In the genomic region with DNA sequence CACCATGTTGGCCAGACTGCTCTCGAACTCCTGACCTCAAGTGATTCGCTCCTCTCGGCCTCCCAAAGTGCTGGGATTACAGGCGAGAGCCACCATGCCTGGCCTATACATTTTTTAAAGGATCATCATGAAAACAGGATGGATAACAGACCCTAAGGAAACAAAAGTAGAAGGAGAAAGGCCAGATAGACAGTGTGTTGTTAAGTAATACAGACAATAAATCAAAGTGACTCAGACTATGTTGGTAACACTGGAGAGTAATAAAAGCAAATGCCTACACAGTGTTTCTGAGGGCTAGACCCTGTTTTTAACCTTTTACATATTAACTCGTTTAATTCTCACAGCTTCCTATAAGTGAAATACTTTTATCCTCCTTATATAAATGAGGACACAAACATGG, we compare ENCODE assay signal across 15 cellular contexts.
"Had no signal": no experiment of that assay in that cellular context is flagged by ENCODE, and none has a peak within 500 bp of the region (broad histone marks: within the 10 kb centered on the region; RNA-seq: fewer than 3 reads in every experiment).

No MANE protein-coding gene starts in this region.

- H3K36me3 ChIP-seq: tibial nerve had no signal

- ATAC-seq: body of pancreas; left lobe of liver; natural killer cell treated with Interleukin-12 subunit alpha and Interleukin-12 subunit beta and Interleukin-15 and Interleukin-18, amount 100 ng/mL, for 72 hours; psoas muscle; SK-N-SH treated with all-trans-retinoic acid at 6 μM for 48 hours had no signal

- DNase-seq: activated CD4-positive, alpha-beta T cell treated with anti-CD3 and anti-CD28 coated beads, Interleukin-2, amount 10 ng/mL, durations not matched to agents 7 days and 5 days; activated CD4-positive, CD25-positive, alpha-beta regulatory T cell; activated CD8-positive, alpha-beta memory T cell treated with anti-CD3 and anti-CD28 coated beads for 24 hours; activated naive CD4-positive, alpha-beta T cell treated with anti-CD3 and anti-CD28 coated beads for 36 hours; body of pancreas; effector memory CD4-positive, alpha-beta T cell; occipital lobe; psoas muscle; stimulated activated CD4-positive, alpha-beta T cell treated with anti-CD3 and anti-CD28 coated beads, Interleukin-15, amount 100 ng/mL, for 24 hours; stimulated activated CD4-positive, alpha-beta T cell treated with anti-CD3 and anti-CD28 coated beads, Interleukin-4, amount 100 ng/mL, for 4 hours had no signal

- H3K27ac ChIP-seq: body of pancreas, epithelial cell of prostate, psoas muscle, tibial nerve had no signal

- H3K4me3 ChIP-seq: body of pancreas, psoas muscle, tibial nerve had no signal

- H3K27me3 ChIP-seq: body of pancreas, tibial nerve had no signal

- H3K4me1 ChIP-seq: body of pancreas, psoas muscle had no signal

- H3K9me3 ChIP-seq: body of pancreas, psoas muscle, tibial nerve had no signal
